10 cellular contexts compared by ENCODE assay signal in the genomic region with DNA sequence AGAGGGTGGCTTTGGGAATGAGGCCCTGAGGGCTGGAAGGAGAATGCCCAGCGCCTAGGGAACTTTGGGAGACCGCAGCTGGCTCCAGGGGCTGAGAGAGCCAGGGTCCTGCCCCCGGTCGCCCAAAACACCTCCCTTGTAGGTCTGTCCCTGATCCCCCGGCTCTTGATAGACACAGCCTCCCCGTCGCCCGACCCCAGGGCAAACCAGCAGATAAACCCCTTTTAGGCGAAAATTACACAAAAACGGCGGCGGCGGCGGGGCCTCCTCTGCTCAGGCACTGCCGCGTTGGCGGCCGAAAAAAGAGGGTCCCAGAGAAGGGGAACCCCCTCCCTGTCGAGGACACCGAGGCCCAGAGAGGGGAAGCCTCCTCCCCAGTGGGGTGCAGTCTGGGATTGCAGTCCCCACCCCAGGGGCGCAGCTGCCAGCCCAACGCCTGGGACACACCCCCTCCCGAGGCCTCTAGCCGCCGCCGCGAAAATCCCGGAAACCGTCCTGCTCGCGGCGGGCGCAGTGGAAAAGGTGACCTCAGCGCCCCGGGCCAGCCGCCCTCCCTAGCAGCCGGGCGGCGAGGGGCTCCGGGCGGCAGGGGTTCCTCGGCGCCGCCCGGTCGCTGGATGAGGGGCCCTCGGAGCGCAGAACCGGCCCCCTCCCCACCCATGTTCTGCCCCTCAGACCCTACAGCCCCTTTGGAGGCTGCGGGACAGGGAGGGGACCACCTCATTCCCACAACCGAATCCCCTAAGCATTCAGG. TPM values are rescaled to one million over a fixed set of nuclear protein-coding genes. Genes with fewer than 3 reads are reported as not detected.
DNase-seq lines count a peak whose midpoint lies in the region; ATAC-seq lines count a peak whose summit lies in the region.
"Had no signal": no experiment of that assay in that cellular context is flagged by ENCODE, and none has a peak within 500 bp of the region (broad histone marks: within the 10 kb centered on the region; RNA-seq: fewer than 3 reads in every experiment).

No MANE protein-coding gene starts in this region.

- peak; percentile 69 for DNase-seq in activated CD8-positive, alpha-beta memory T cell treated with anti-CD3 and anti-CD28 coated beads, Interleukin-2, amount 50 U/mL, for 48 hours
- no peak for DNase-seq in activated CD8-positive, alpha-beta memory T cell treated with anti-CD3 and anti-CD28 coated beads, Interleukin-2, amount 10 ng/mL, durations not matched to agents 7 days and 5 days
- DNase-seq in T-cell (no peak), immature natural killer cell (no peak), LoVo (ENCODE audit: low spot score) (no peak)
- DNase-seq in stimulated activated naive B cell treated with anti-CD40 and anti-IgM and Interleukin-4, amounts not matched to agents 10 μg/mL and 1 μg/mL and 100 μg/mL, for 72 hours = no peak
- DNase-seq: PC-9 had no signal

- H3K4me3 Mint-ChIP-seq in activated CD8-positive, alpha-beta memory T cell treated with anti-CD3 and anti-CD28 coated beads, Interleukin-2, amount 10 ng/mL, durations not matched to agents 7 days and 5 days = no peak overlapping the region
- peak overlapping the region in 2 of 3 donors; percentile 39 to 69 for H3K4me3 Mint-ChIP-seq in T-cell
- H3K4me3 Mint-ChIP-seq in immature natural killer cell = peak overlapping the region in 3 of 5 donors; percentile 6 to 60 (median 29)
- peak overlapping the region; percentile 82 to 84 for H3K4me3 Mint-ChIP-seq in stimulated activated naive B cell treated with anti-CD40 and anti-IgM and Interleukin-4, amounts not matched to agents 10 μg/mL and 1 μg/mL and 100 μg/mL, for 72 hours

- peaks cover 83% of the 10 kb centered on the region for H3K27me3 Mint-ChIP-seq in activated CD8-positive, alpha-beta memory T cell treated with anti-CD3 and anti-CD28 coated beads, Interleukin-2, amount 10 ng/mL, durations not matched to agents 7 days and 5 days
- H3K27me3 Mint-ChIP-seq in T-cell (peaks cover 59 to 78% of the 10 kb centered on the region in 2 donors), immature natural killer cell (ENCODE audit: low read depth in 3 of 3) (peaks cover 18 to 30% (median 29%) of the 10 kb centered on the region in 3 donors)
- H3K27me3 Mint-ChIP-seq in stimulated activated naive B cell treated with anti-CD40 and anti-IgM and Interleukin-4, amounts not matched to agents 10 μg/mL and 1 μg/mL and 100 μg/mL, for 72 hours = peaks cover 75 to 89% of the 10 kb centered on the region in 2 donors

- POLR2A ChIA-PET in T-cell (lab: Charles Lee) = no interaction called here

- no peak for ATAC-seq in activated CD8-positive, alpha-beta memory T cell treated with anti-CD3 and anti-CD28 coated beads, Interleukin-2, amount 10 ng/mL, durations not matched to agents 7 days and 5 days
- ATAC-seq in T-cell (replicated peaks in 1 of 4) (peak in 1 of 4 experiments; percentile 26), HG03439 (IDR thresholded peaks at IDR 0.05; ENCODE audit: unreplicated experiment) (no peak), HG02970 (IDR thresholded peaks at IDR 0.05; ENCODE audit: low FRiP score, unreplicated experiment) (no peak)
- no peak for ATAC-seq in stimulated activated naive B cell treated with anti-CD40 and anti-IgM and Interleukin-4, amounts not matched to agents 10 μg/mL and 1 μg/mL and 100 μg/mL, for 72 hours (replicated peaks)

- no peaks in the 10 kb centered on the region for H3K36me3 Mint-ChIP-seq in activated CD8-positive, alpha-beta memory T cell treated with anti-CD3 and anti-CD28 coated beads, Interleukin-2, amount 10 ng/mL, durations not matched to agents 7 days and 5 days
- no peaks in the 10 kb centered on the region for H3K36me3 Mint-ChIP-seq in T-cell
- H3K36me3 Mint-ChIP-seq in immature natural killer cell = no peaks in the 10 kb centered on the region
- peaks cover 6 to 11% of the 10 kb centered on the region in 2 donors for H3K36me3 Mint-ChIP-seq in stimulated activated naive B cell treated with anti-CD40 and anti-IgM and Interleukin-4, amounts not matched to agents 10 μg/mL and 1 μg/mL and 100 μg/mL, for 72 hours

- no peaks in the 10 kb centered on the region for H3K9me3 Mint-ChIP-seq in activated CD8-positive, alpha-beta memory T cell treated with anti-CD3 and anti-CD28 coated beads, Interleukin-2, amount 10 ng/mL, durations not matched to agents 7 days and 5 days (ENCODE audit: low read depth)
- H3K9me3 Mint-ChIP-seq in T-cell (no peaks in the 10 kb centered on the region), immature natural killer cell (peaks cover 0 to 2% (median 0%) of the 10 kb centered on the region in 6 donors)
- no peaks in the 10 kb centered on the region for H3K9me3 Mint-ChIP-seq in stimulated activated naive B cell treated with anti-CD40 and anti-IgM and Interleukin-4, amounts not matched to agents 10 μg/mL and 1 μg/mL and 100 μg/mL, for 72 hours

- CTCF ChIA-PET in activated CD8-positive, alpha-beta memory T cell treated with anti-CD3 and anti-CD28 coated beads, Interleukin-2, amount 10 ng/mL, durations not matched to agents 7 days and 5 days (lab: Charles Lee) = interaction anchor here (0.8 to 1.4 kb wide), 2 partner anchors 131 to 275 kb away, joined by 3 to 4 read pairs; no protein-coding TSS in a partner anchor
- CTCF ChIA-PET in T-cell (lab: Charles Lee) = interaction anchor here in 1 of 2 donors (1.2 kb wide), 1 partner anchor 276 kb away, joined by 4 read pairs; no protein-coding TSS in a partner anchor

- no peak overlapping the region for H3K27ac Mint-ChIP-seq in activated CD8-positive, alpha-beta memory T cell treated with anti-CD3 and anti-CD28 coated beads, Interleukin-2, amount 10 ng/mL, durations not matched to agents 7 days and 5 days
- H3K27ac Mint-ChIP-seq in T-cell (no peak overlapping the region), immature natural killer cell (no peak overlapping the region)
- no peak overlapping the region for H3K27ac Mint-ChIP-seq in stimulated activated naive B cell treated with anti-CD40 and anti-IgM and Interleukin-4, amounts not matched to agents 10 μg/mL and 1 μg/mL and 100 μg/mL, for 72 hours

- peaks cover 33% of the 10 kb centered on the region for H3K4me1 Mint-ChIP-seq in activated CD8-positive, alpha-beta memory T cell treated with anti-CD3 and anti-CD28 coated beads, Interleukin-2, amount 10 ng/mL, durations not matched to agents 7 days and 5 days
- H3K4me1 Mint-ChIP-seq in T-cell (peaks cover 48 to 58% (median 56%) of the 10 kb centered on the region in 3 donors), immature natural killer cell (peaks cover 31 to 35% of the 10 kb centered on the region in 2 donors)
- peaks cover 44 to 68% of the 10 kb centered on the region in 2 donors for H3K4me1 Mint-ChIP-seq in stimulated activated naive B cell treated with anti-CD40 and anti-IgM and Interleukin-4, amounts not matched to agents 10 μg/mL and 1 μg/mL and 100 μg/mL, for 72 hours

RNA-seq across cellular contexts. Expression of gene BARX1, which starts 3.1 kb away (rescaled TPM):
- not detected for total RNA-seq in activated CD8-positive, alpha-beta memory T cell treated with anti-CD3 and anti-CD28 coated beads, Interleukin-2, amount 10 ng/mL, durations not matched to agents 7 days and 5 days
- not detected for total RNA-seq in T-cell
- polyA plus RNA-seq in immature natural killer cell = not detected
- total RNA-seq: mononuclear cell, PC-9 had no signal
